8 cellular contexts compared by ENCODE assay signal in the genomic region with DNA sequence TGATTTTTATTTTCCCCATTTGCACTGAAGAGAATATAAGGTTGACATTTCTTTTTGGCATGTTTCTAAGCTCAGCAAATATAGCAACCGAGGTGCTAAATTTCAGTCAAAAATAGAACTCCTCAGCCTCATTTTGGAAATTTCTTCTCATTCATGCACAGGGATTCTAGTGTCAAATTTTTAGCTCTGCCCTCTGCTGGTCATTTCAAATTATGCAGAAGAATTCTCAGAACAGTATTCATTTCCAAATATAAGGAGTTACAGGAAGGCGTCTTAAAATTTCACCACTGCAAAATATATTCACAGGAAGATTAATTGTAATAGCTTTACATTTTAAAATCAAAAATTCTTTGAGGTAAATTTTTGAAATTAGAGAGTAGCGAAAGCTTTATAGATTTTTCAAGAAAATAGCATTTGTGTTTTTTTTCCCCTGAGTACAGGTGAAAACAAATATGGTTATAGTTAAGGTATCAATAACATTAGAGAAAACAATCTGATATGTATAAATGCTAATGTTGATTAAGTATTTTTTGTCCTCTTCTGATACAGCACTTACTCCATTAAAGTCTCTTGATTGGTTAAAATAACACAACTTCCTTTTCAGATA. TPM values are rescaled to one million over a fixed set of nuclear protein-coding genes. Genes with fewer than 3 reads are reported as not detected.
DNase-seq lines count a peak whose midpoint lies in the region; ATAC-seq and TF ChIP-seq lines count a peak whose summit lies in the region.

No MANE protein-coding gene starts in this region.

- H3K4me1 ChIP-seq in adipocyte (ENCODE audit: control insufficient read depth, insufficient read depth, low read length), result peaks cover 12% of the 10 kb centered on the region

- H3K4me3 ChIP-seq in adipocyte (ENCODE audit: low read length), result no peak overlapping the region
- no peak overlapping the region for H3K4me3 ChIP-seq in kidney epithelial cell (ENCODE audit: low read depth, low read length)

- no peak overlapping the region for H3K4me3 Mint-ChIP-seq in CD14-positive monocyte

- intact Hi-C loops in CD14-positive monocyte (cut with micrococcal nuclease), result no loop called here

- no peaks in the 10 kb centered on the region for H3K9me3 ChIP-seq in adipocyte (ENCODE audit: control insufficient read depth, low read length)

- no peaks in the 10 kb centered on the region for H3K36me3 Mint-ChIP-seq in CD14-positive monocyte

- peaks cover 0 to 2% (median 2%) of the 10 kb centered on the region in 3 donors for H3K27me3 Mint-ChIP-seq in CD14-positive monocyte (ENCODE audit: low read depth in 3 of 3)

- DNase-seq in CD14-positive monocyte (ENCODE audit: low spot score) (no peak), NCI-H1105 treated with DMSO at 0.1 percent for 48 hours (lab: John Stamatoyannopoulos, UW) (peak; percentile 21), adipocyte (ENCODE audit: low read depth) (peak; percentile 82), kidney epithelial cell (ENCODE audit: low read depth) (no peak)
- no peak for DNase-seq in central memory CD4-positive, alpha-beta T cell

- ATAC-seq in GM19372 (IDR thresholded peaks at IDR 0.05; ENCODE audit: low read depth, unreplicated experiment) (peak; percentile 57), HG03097 (IDR thresholded peaks at IDR 0.05; ENCODE audit: low FRiP score, unreplicated experiment) (no peak), GM18505 (IDR thresholded peaks at IDR 0.05; ENCODE audit: unreplicated experiment) (no peak)

- H3K9me3 Mint-ChIP-seq in CD14-positive monocyte, result peaks cover 0 to 6% (median 0%) of the 10 kb centered on the region in 7 donors

- no peaks in the 10 kb centered on the region for H3K36me3 ChIP-seq in adipocyte (ENCODE audit: control insufficient read depth, insufficient read depth, low read length, severe bottlenecking)
- no peaks in the 10 kb centered on the region for H3K36me3 ChIP-seq in kidney epithelial cell (ENCODE audit: control insufficient read depth, insufficient read depth, low read length)

- TF ChIP-seq CTCF in CD14-positive monocyte (IDR thresholded peaks at IDR 0.05), result peak; percentile 72
- peak; percentile 59 for TF ChIP-seq CTCF in kidney epithelial cell (IDR thresholded peaks at IDR 0.05; ENCODE audit: insufficient read depth, low read length, poor library complexity, severe bottlenecking)

- no peak for TF ChIP-seq POLR2A in GM18505 (IDR thresholded peaks at IDR 0.05; ENCODE audit: borderline replicate concordance, extremely low read depth, insufficient read depth, insufficient read length)

- H3K27ac Mint-ChIP-seq in CD14-positive monocyte, result no peak overlapping the region

- H3K27me3 ChIP-seq in adipocyte (replicated peaks; ENCODE audit: control insufficient read depth, insufficient read depth, low read length) (no peaks in the 10 kb centered on the region), kidney epithelial cell (ENCODE audit: control insufficient read depth, insufficient read depth, low read length) (no peaks in the 10 kb centered on the region)

- H3K4me1 Mint-ChIP-seq in CD14-positive monocyte, result no peaks in the 10 kb centered on the region

- no peak overlapping the region for H3K9ac ChIP-seq in adipocyte (ENCODE audit: low read length)

RNA-seq across cellular contexts. Expression of a gene that starts 57.9 kb away (rescaled TPM):
- not detected for polyA plus RNA-seq in CD14-positive monocyte
- total RNA-seq in kidney epithelial cell, result 0.33 and 1.6 TPM in 2 replicates

Comparison
In these comparisons a context has a peak if more than half of its experiments do, and no peak if none do; other contexts are left out.
1. DNase-seq: peak in NCI-H1105 treated with DMSO at 0.1 percent for 48 hours (single experiment) and adipocyte (single experiment); none in CD14-positive monocyte (single experiment), kidney epithelial cell (single experiment) and central memory CD4-positive, alpha-beta T cell (single experiment).